In genomic region chrX:45714864-45715263, GRCh38 we compare ENCODE assay signal across 9 cellular contexts.
DNase-seq lines count a peak whose midpoint lies in the region; ATAC-seq, FAIRE-seq and TF ChIP-seq lines count a peak whose summit lies in the region.
"Had no signal": no experiment of that assay in that cellular context is flagged by ENCODE, and none has a peak within 500 bp of the region (broad histone marks: within the 10 kb centered on the region; RNA-seq: fewer than 3 reads in every experiment).

No MANE protein-coding gene starts in this region.

- ATAC-seq in GM18870 (IDR thresholded peaks at IDR 0.05; ENCODE audit: unreplicated experiment): no peak

- DNase-seq in stimulated activated CD4-positive, alpha-beta T cell treated with anti-CD3 and anti-CD28 coated beads, Interleukin-1b, Interleukin-23, amount 100 ng/mL, for 48 hours: peak; percentile 17
- no peak for DNase-seq in stimulated activated CD4-positive, alpha-beta T cell treated with anti-CD3 and anti-CD28 coated beads, Interleukin-12 subunit alpha, Interleukin-12 subunit beta, amount 100 ng/mL, for 4 hours
- DNase-seq in RPMI7951 (ENCODE audit: low read depth): peak; percentile 92
- peak; percentile 2 for DNase-seq in globus pallidus (ENCODE audit: low spot score)
- no peak for DNase-seq in D721Med (ENCODE audit: insufficient read length, low spot score)
- DNase-seq in midbrain (lab: John Stamatoyannopoulos, UW): no peak
- no peak for DNase-seq in COLO668 (lab: John Stamatoyannopoulos, UW; ENCODE audit: unreplicated experiment)
- DNase-seq: NCI-H526 treated with DMSO at 0.1 percent for 48 hours had no signal

- TF ChIP-seq CTCF in D721Med (IDR thresholded peaks at IDR 0.05; ENCODE audit: insufficient read depth, missing control alignments): no peak

- FAIRE-seq in D721Med (lab: Jason Lieb, UNC): no peak

Comparison
In these comparisons a context has a peak if more than half of its experiments do, and no peak if none do; other contexts are left out.
1. DNase-seq: peak in stimulated activated CD4-positive, alpha-beta T cell treated with anti-CD3 and anti-CD28 coated beads, Interleukin-1b, Interleukin-23, amount 100 ng/mL, for 48 hours (single experiment), RPMI7951 (single experiment) and globus pallidus (single experiment); none in stimulated activated CD4-positive, alpha-beta T cell treated with anti-CD3 and anti-CD28 coated beads, Interleukin-12 subunit alpha, Interleukin-12 subunit beta, amount 100 ng/mL, for 4 hours (single experiment), D721Med (single experiment), midbrain (single experiment) and COLO668 (single experiment).